16 cellular contexts compared by ENCODE assay signal in genomic region chr1:155717041-155717440, GRCh38. TPM values are rescaled to one million over a fixed set of nuclear protein-coding genes. Genes with fewer than 3 reads are reported as not detected.
DNase-seq lines count a peak whose midpoint lies in the region; ATAC-seq and TF ChIP-seq lines count a peak whose summit lies in the region.
"Had no signal": no experiment of that assay in that cellular context is flagged by ENCODE, and none has a peak within 500 bp of the region (broad histone marks: within the 10 kb centered on the region; RNA-seq: fewer than 3 reads in every experiment).

No MANE protein-coding gene starts in this region.

- peak; percentile 61 for ATAC-seq in GM18907 (IDR thresholded peaks at IDR 0.05; ENCODE audit: unreplicated experiment)
- peak; percentile 77 for ATAC-seq in HG02852 (IDR thresholded peaks at IDR 0.05; ENCODE audit: unreplicated experiment)
- ATAC-seq in T-cell (replicated peaks in 1 of 4) = no peak
- ATAC-seq in HG03457 (IDR thresholded peaks at IDR 0.05; ENCODE audit: unreplicated experiment) = no peak
- no peak for ATAC-seq in GM18502 (IDR thresholded peaks at IDR 0.05; ENCODE audit: poor library complexity, unreplicated experiment)
- ATAC-seq: left lung; naive thymus-derived CD8-positive, alpha-beta T cell; SK-N-SH treated with all-trans-retinoic acid at 6 μM for 48 hours had no signal

- DNase-seq in GM10248 (ENCODE audit: extremely low spot score) (peak; percentile 51), T-cell (no peak), substantia nigra (lab: John Stamatoyannopoulos, UW) (no peak), COR-L47 (lab: John Stamatoyannopoulos, UW) (no peak)
- DNase-seq: activated CD4-positive, CD25-positive, alpha-beta regulatory T cell treated with anti-CD3 and anti-CD28 coated beads, Interleukin-2, amount 50 U/mL, for 72 hours; aorta; left lung; naive thymus-derived CD8-positive, alpha-beta T cell; retina had no signal

- H3K27ac Mint-ChIP-seq in T-cell = peak overlapping the region; percentile 23 to 41
- H3K27ac Mint-ChIP-seq: activated T-helper 2 cell treated with anti-CD3 and anti-CD28 coated beads, Interferon-gamma antibody, Interleukin-2, Interleukin-4, amounts not matched to agents 10 μg/mL and 5 μg/mL and 100 μg/mL, durations not matched to agents 14 hours and 24 hours and 36 hours; dendritic cell treated with granulocyte-macrophage colony-stimulating factor and Interleukin-4, amounts not matched to agents 40 ng/mL and 50 ng/mL, for 4 days had no signal

- CTCF ChIA-PET in GM10248 (lab: Yijun Ruan, JAX) (interaction anchor here (0.7 to 2.5 kb wide), 4 partner anchors 10 to 350 kb away, joined by 3 to 11 read pairs (median 4); no protein-coding TSS in a partner anchor), T-cell (lab: Charles Lee) (interaction anchor here in 1 of 2 donors (0.7 kb wide), 1 partner anchor 465 kb away, joined by 11 read pairs; no protein-coding TSS in a partner anchor)

- H3K4me1 Mint-ChIP-seq in T-cell = peaks cover 0 to 15% (median 10%) of the 10 kb centered on the region in 3 donors

- H3K9me3 Mint-ChIP-seq in T-cell = no peaks in the 10 kb centered on the region
- H3K9me3 Mint-ChIP-seq: activated T-helper 2 cell treated with anti-CD3 and anti-CD28 coated beads, Interferon-gamma antibody, Interleukin-2, Interleukin-4, amounts not matched to agents 10 μg/mL and 5 μg/mL and 100 μg/mL, durations not matched to agents 14 hours and 24 hours and 36 hours; dendritic cell treated with granulocyte-macrophage colony-stimulating factor and Interleukin-4, amounts not matched to agents 40 ng/mL and 50 ng/mL, for 4 days; naive thymus-derived CD8-positive, alpha-beta T cell had no signal

- TF ChIP-seq CTCF in GM10248 (IDR thresholded peaks at IDR 0.05; ENCODE audit: control extremely low read depth, extremely low read depth, low read depth, missing control alignments) = no peak

- no peaks in the 10 kb centered on the region for H3K27me3 Mint-ChIP-seq in T-cell
- H3K27me3 Mint-ChIP-seq: dendritic cell treated with granulocyte-macrophage colony-stimulating factor and Interleukin-4, amounts not matched to agents 40 ng/mL and 50 ng/mL, for 4 days; naive thymus-derived CD8-positive, alpha-beta T cell had no signal

- POLR2A ChIA-PET in GM10248 (lab: Yijun Ruan, JAX) (no interaction called here), T-cell (lab: Charles Lee) (no interaction called here)

- H3K27ac ChIP-seq in substantia nigra (ENCODE audit: low read depth, low read length, poor library complexity, severe bottlenecking) = no peak overlapping the region
- H3K27ac ChIP-seq: left lung had no signal

- H3K4me3 Mint-ChIP-seq in T-cell = no peak overlapping the region
- H3K4me3 Mint-ChIP-seq: dendritic cell treated with granulocyte-macrophage colony-stimulating factor and Interleukin-4, amounts not matched to agents 40 ng/mL and 50 ng/mL, for 4 days; naive thymus-derived CD8-positive, alpha-beta T cell had no signal

- H3K36me3 Mint-ChIP-seq in T-cell = peaks cover 16% of the 10 kb centered on the region

RNA-seq across cellular contexts. Expression of gene DAP3, which starts 28.1 kb away (rescaled TPM):
- 100 to 1,000 TPM; 112 to 140 (median 133) TPM for total RNA-seq in T-cell

RNA-seq across cellular contexts. Expression of gene YY1AP1, which starts 28.5 kb away (rescaled TPM):
- total RNA-seq in T-cell = 10 to 100 TPM; 75.8 to 88.3 (median 85.0) TPM

Comparison
In these comparisons a context has a peak if more than half of its experiments do, and no peak if none do; other contexts are left out.
1. ATAC-seq: peak in GM18907 (single experiment) and HG02852 (single experiment); none in T-cell (0 of 4), HG03457 (single experiment) and GM18502 (single experiment).